ENCODE assay signal across 15 cellular contexts in genomic region chr18:56107821-56108485, GRCh38.
"Had no signal": no experiment of that assay in that cellular context is flagged by ENCODE, and none has a peak within 500 bp of the region (broad histone marks: within the 10 kb centered on the region; RNA-seq: fewer than 3 reads in every experiment).

No MANE protein-coding gene starts in this region.

- ATAC-seq: activated CD8-positive, alpha-beta T cell treated with anti-CD3 and anti-CD28 coated beads, Interleukin-2, amount 10 ng/mL, durations not matched to agents 7 days and 5 days; activated T-cell treated with anti-CD3 and anti-CD28 coated beads, Interleukin-2, amount 50 U/mL, for 72 hours; left colon; stimulated activated naive B cell treated with anti-CD40 and anti-IgM and Interleukin-4, amounts not matched to agents 10 μg/mL and 1 μg/mL and 100 μg/mL, for 72 hours had no signal

- H3K4me3 ChIP-seq: lung, tibial nerve had no signal

- H3K27ac ChIP-seq: neutrophil had no signal

- DNase-seq: activated CD4-positive, alpha-beta T cell treated with anti-CD3 and anti-CD28 coated beads, Interleukin-2, amount 10 ng/mL, durations not matched to agents 24 days and 14 days; activated CD4-positive, CD25-positive, alpha-beta regulatory T cell; activated CD8-positive, alpha-beta memory T cell treated with anti-CD3 and anti-CD28 coated beads, Interleukin-2, amount 50 U/mL, for 4 hours; activated CD8-positive, alpha-beta T cell treated with anti-CD3 and anti-CD28 coated beads, Interleukin-2, amount 10 ng/mL, durations not matched to agents 7 days and 5 days; activated gamma-delta T cell treated with Interleukin-2 at 50 U/mL for 16 hours; activated T-cell treated with anti-CD3 and anti-CD28 coated beads, Interleukin-2, amount 50 U/mL, for 72 hours; effector memory CD4-positive, alpha-beta T cell; left colon; naive B cell; posterior cingulate gyrus; stimulated activated CD4-positive, alpha-beta T cell treated with anti-CD3 and anti-CD28 coated beads, Interleukin-4, amount 100 ng/mL, for 1 hour; stimulated activated naive B cell treated with anti-CD40 and anti-IgM and Interleukin-4, amounts not matched to agents 10 μg/mL and 1 μg/mL and 100 μg/mL, for 72 hours had no signal

- H3K27me3 ChIP-seq: neutrophil, tibial nerve had no signal

- H3K9me3 ChIP-seq: neutrophil had no signal

- H3K36me3 ChIP-seq: neutrophil, tibial nerve had no signal
